Comparison of ENCODE assay signal across 8 cellular contexts in the genomic region with DNA sequence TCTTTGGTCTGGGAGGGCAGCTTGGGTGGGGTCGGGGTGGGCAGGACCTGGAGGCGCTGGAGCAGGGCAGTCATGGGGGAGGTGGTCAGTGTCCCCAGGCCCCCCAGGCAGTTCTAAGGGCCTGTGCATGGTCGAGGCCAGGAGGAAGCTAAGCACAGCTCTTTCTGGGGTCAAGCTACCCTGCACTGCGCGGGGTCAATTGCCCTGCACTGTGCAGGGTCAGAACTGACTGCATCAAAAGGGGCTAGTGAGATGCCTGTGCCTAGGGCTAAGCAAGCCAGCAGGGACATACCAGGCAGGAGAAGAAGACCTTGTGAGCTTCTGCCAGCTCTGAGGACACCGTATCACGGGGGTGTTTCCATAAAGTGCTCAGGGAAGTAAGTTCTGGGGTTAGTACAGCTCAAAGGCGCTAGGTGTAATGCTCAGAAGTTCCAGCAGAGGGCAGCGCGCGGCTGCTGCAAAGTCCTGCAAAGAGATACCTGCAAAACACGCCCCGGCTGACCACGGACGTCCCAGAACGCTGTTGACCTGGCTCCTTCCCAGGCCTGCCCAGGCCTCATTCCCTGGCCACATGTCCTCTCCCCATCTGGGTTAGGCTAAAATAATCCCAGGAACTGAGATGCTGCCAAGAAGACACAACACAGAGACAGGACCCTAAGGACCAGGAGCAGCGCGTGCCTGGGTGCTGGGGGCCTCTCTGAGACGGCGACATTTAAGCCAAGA. TPM values are rescaled to one million over a fixed set of nuclear protein-coding genes. Genes with fewer than 3 reads are reported as not detected.
DNase-seq lines count a peak whose midpoint lies in the region; ATAC-seq lines count a peak whose summit lies in the region.

No MANE protein-coding gene starts in this region.

- no peaks in the 10 kb centered on the region for H3K27me3 ChIP-seq in BLaER1
- peaks cover 41% of the 10 kb centered on the region for H3K27me3 ChIP-seq in adipocyte (replicated peaks; ENCODE audit: control insufficient read depth, insufficient read depth, low read length)

- CTCF ChIA-PET in T-cell (lab: Charles Lee): interaction anchor here (0.6 to 2.0 kb wide), 25 partner anchors 11 to 1103 kb away, joined by 3 to 26 read pairs (median 3); no protein-coding TSS in a partner anchor

- H3K27me3 Mint-ChIP-seq in T-cell: peaks cover 9 to 12% of the 10 kb centered on the region in 2 donors

- H3K4me1 ChIP-seq in BLaER1 (peaks cover 92% of the 10 kb centered on the region), adipocyte (ENCODE audit: control insufficient read depth, insufficient read depth, low read length) (no peaks in the 10 kb centered on the region)

- H3K9ac ChIP-seq in BLaER1 (no peak overlapping the region), adipocyte (ENCODE audit: low read length) (no peak overlapping the region)

- ATAC-seq in GM19372 (IDR thresholded peaks at IDR 0.05; ENCODE audit: low read depth, unreplicated experiment) (peak; percentile 57), T-cell (replicated peaks in 1 of 4) (peak; percentile 80 to 86 (median 82)), left cardiac atrium (peak; percentile 77 to 86), HG02884 (IDR thresholded peaks at IDR 0.05; ENCODE audit: unreplicated experiment) (no peak)

- H3K4me1 Mint-ChIP-seq in T-cell: peaks cover 2 to 15% (median 7%) of the 10 kb centered on the region in 3 donors

- H4K20me1 ChIP-seq in BLaER1: no peaks in the 10 kb centered on the region

- no peak overlapping the region for H3K4me3 Mint-ChIP-seq in T-cell

- no peaks in the 10 kb centered on the region for H3K9me3 Mint-ChIP-seq in T-cell

- H3K27ac ChIP-seq in BLaER1 (peak overlapping the region; percentile 66; the same call in 1 of the 2 replicates), KOPT-K1 (ENCODE audit: low read depth, low read length, poor library complexity, severe bottlenecking) (peak overlapping the region; percentile 42)

- H3K4me3 ChIP-seq in BLaER1 (no peak overlapping the region), adipocyte (ENCODE audit: low read length) (no peak overlapping the region)

- no peaks in the 10 kb centered on the region for H3K36me3 Mint-ChIP-seq in T-cell

- DNase-seq in T-cell (peak; percentile 37 to 83 (median 68)), adipocyte (ENCODE audit: low read depth) (peak; percentile 80), left cardiac atrium (peak; percentile 85), renal cortical epithelial cell (ENCODE audit: low read depth) (peak; percentile 59)

- intact Hi-C loops in left cardiac atrium (cut with DNase I): loop anchor here (2.0 to 10.0 kb wide), 5 partner anchors 193 to 559 kb away; no protein-coding TSS in a partner anchor

- POLR2A ChIA-PET in T-cell (lab: Charles Lee): no interaction called here

- H3K36me3 ChIP-seq in BLaER1: no peaks in the 10 kb centered on the region
- no peaks in the 10 kb centered on the region for H3K36me3 ChIP-seq in KOPT-K1 (ENCODE audit: insufficient read depth, low read length)
- no peaks in the 10 kb centered on the region for H3K36me3 ChIP-seq in adipocyte (ENCODE audit: control insufficient read depth, insufficient read depth, low read length, severe bottlenecking)

- no peaks in the 10 kb centered on the region for H3K9me3 ChIP-seq in BLaER1
- H3K9me3 ChIP-seq in KOPT-K1 (ENCODE audit: insufficient read depth, low read length, poor library complexity, severe bottlenecking): no peaks in the 10 kb centered on the region
- H3K9me3 ChIP-seq in adipocyte (ENCODE audit: control insufficient read depth, low read length): no peaks in the 10 kb centered on the region

- no peak overlapping the region for H3K27ac Mint-ChIP-seq in T-cell

- peak overlapping the region; percentile 76 for H3K4me2 ChIP-seq in BLaER1

RNA-seq across cellular contexts. Expression of a gene that starts 18.8 kb away (rescaled TPM):
- total RNA-seq in T-cell (100 to 1,000 TPM in 1 of 5 donors, 10 to 100 TPM in 4; 73.7 to 113 (median 86.9) TPM), left cardiac atrium (10 to 100 TPM; 58.8 to 73.7 TPM), renal cortical epithelial cell (5.9 and 23.8 TPM in 2 replicates)
